Comparison of ENCODE assay signal across 8 cellular contexts in genomic region chr2:225041210-225041870, GRCh38. TPM values are rescaled to one million over a fixed set of nuclear protein-coding genes. Genes with fewer than 3 reads are reported as not detected.
DNase-seq lines count a peak whose midpoint lies in the region; ATAC-seq, FAIRE-seq and TF ChIP-seq lines count a peak whose summit lies in the region.

No MANE protein-coding gene starts in this region.

- peaks cover 0 to 5% (median 2%) of the 10 kb centered on the region in 4 experiments; a peak in 2 of 7 replicates for H3K4me1 ChIP-seq in H1 (replicated peaks in 1 of 4; ENCODE audit: control insufficient read depth in 3 of 4, insufficient read depth in 4 of 4, low read length in 3 of 4)
- H3K4me1 ChIP-seq in muscle layer of duodenum (ENCODE audit: control insufficient read depth in 1 of 2, insufficient read depth in 2 of 2, low read length in 2 of 2): peaks cover 0 to 12% of the 10 kb centered on the region in 2 donors

- no peak overlapping the region for H3K9ac ChIP-seq in H1 (replicated peaks in 1 of 4; ENCODE audit: extremely low read depth in 1 of 4, low read depth in 3 of 4, low read length in 3 of 4)

- no peak overlapping the region for H3K4ac ChIP-seq in H1 (replicated peaks; ENCODE audit: insufficient read length, low read depth, low read length)

- no peak for TF ChIP-seq POLR2A in H1 (IDR thresholded peaks at IDR 0.05; ENCODE audit: control extremely low read depth in 1 of 2, low read depth in 2 of 2, low read length in 2 of 2)

- H4K5ac ChIP-seq in H1 (ENCODE audit: insufficient read length, low read depth, low read length): no peak overlapping the region

- H3K36me3 ChIP-seq in KOPT-K1 (ENCODE audit: insufficient read depth, low read length) (no peaks in the 10 kb centered on the region), H1 (ENCODE audit: control insufficient read depth in 2 of 4, insufficient read depth in 4 of 4, low read length in 3 of 4) (no peaks in the 10 kb centered on the region; a peak in 1 of 8 replicates), muscle layer of duodenum (ENCODE audit: control insufficient read depth in 1 of 2, insufficient read depth in 2 of 2, low read length in 2 of 2) (no peaks in the 10 kb centered on the region)

- H3K27me3 ChIP-seq in H1 (replicated peaks in 1 of 4; ENCODE audit: control insufficient read depth in 3 of 4, extremely low read depth in 1 of 4, insufficient read depth in 3 of 4, low read length in 3 of 4) (peaks cover 30 to 40% (median 37%) of the 10 kb centered on the region in 4 experiments), muscle layer of duodenum (ENCODE audit: low read depth, low read length) (peaks cover 3% of the 10 kb centered on the region)

- DNase-seq in Daoy (ENCODE audit: low read depth): peak; percentile 62
- peak; percentile 53 to 67 for DNase-seq in activated CD4-positive, alpha-beta T cell treated with anti-CD3 and anti-CD28 coated beads, Interleukin-2, amount 50 U/mL, for 24 hours (ENCODE audit: low read depth in 1 of 2, low spot score in 1 of 2)
- DNase-seq in H1 (ENCODE audit: low read depth in 1 of 2, low spot score in 2 of 2): peak in 1 of 2 experiments; percentile 51
- peak; percentile 62 to 68 for DNase-seq in stimulated activated CD8-positive, alpha-beta memory T cell treated with anti-CD3 and anti-CD28 coated beads, Interleukin-7, amount 100 ng/mL, for 48 hours (ENCODE audit: extremely low read depth in 1 of 2, low read depth in 1 of 2)
- no peak for DNase-seq in SW480 (ENCODE audit: low spot score)

- 40% methylated on average over 17 of the region's 28 CpGs; no CpG with 5 or more reads in 1 of the 2 experiments for WGBS in H1 (ENCODE audit: extremely low coverage in 1 of 2, insufficient coverage in 1 of 2, insufficient read length in 1 of 2, insufficient replicate concordance in 2 of 2, low coverage in 1 of 2, low lambda C conversion rate in 2 of 2, missing lambda C conversion rate in 1 of 2), 2 experiments

- peak overlapping the region; percentile 74 to 90 for H3K4me2 ChIP-seq in H1 (ENCODE audit: insufficient read depth in 1 of 2, low read depth in 2 of 2, low read length in 2 of 2)

- no peaks in the 10 kb centered on the region for H3K79me2 ChIP-seq in H1 (ENCODE audit: control insufficient read depth in 1 of 2, insufficient read depth in 2 of 2, low read length in 2 of 2)

- no peak for TF ChIP-seq EP300 in H1 (IDR thresholded peaks at IDR 0.05; ENCODE audit: borderline replicate concordance in 1 of 2, low read depth in 2 of 2, low read length in 2 of 2)

- no peak overlapping the region for H2BK12ac ChIP-seq in H1 (ENCODE audit: low read depth, low read length)

- no peak for TF ChIP-seq RAD21 in H1 (IDR thresholded peaks at IDR 0.05 in 1 of 2, conservative IDR thresholded peaks at IDR 0.05 in 1 of 2; ENCODE audit: low read depth in 2 of 2, low read length in 2 of 2)

- H3K56ac ChIP-seq in H1 (replicated peaks; ENCODE audit: insufficient read length, low read depth, low read length): no peak overlapping the region

- H2BK15ac ChIP-seq in H1 (ENCODE audit: low read length): no peak overlapping the region

- H3K79me1 ChIP-seq in H1 (ENCODE audit: low read depth, low read length): no peaks in the 10 kb centered on the region

- no peak overlapping the region for H3K23ac ChIP-seq in H1 (ENCODE audit: insufficient read length)

- ATAC-seq in GM21576 (IDR thresholded peaks at IDR 0.05; ENCODE audit: unreplicated experiment): peak; percentile 63

- no peak overlapping the region for H2BK20ac ChIP-seq in H1 (ENCODE audit: low read length)

- H2AK5ac ChIP-seq in H1 (ENCODE audit: low read depth, low read length): no peak overlapping the region

- POLR2A ChIA-PET in H1 (lab: Charles Lee; ENCODE audit: partially characterized antibody): interaction anchor here (0.6 kb wide), 1 partner anchor 558 kb away, joined by 5 read pairs; no protein-coding TSS in a partner anchor

- H4K91ac ChIP-seq in H1 (replicated peaks; ENCODE audit: insufficient read length, low read length): no peak overlapping the region

- H3K9me3 ChIP-seq in KOPT-K1 (ENCODE audit: insufficient read depth, low read length, poor library complexity, severe bottlenecking) (no peaks in the 10 kb centered on the region), H1 (ENCODE audit: insufficient read depth in 2 of 2, low read depth in 1 of 2, low read length in 1 of 2) (no peaks in the 10 kb centered on the region), muscle layer of duodenum (ENCODE audit: control insufficient read depth in 1 of 2, low read length in 2 of 2) (no peaks in the 10 kb centered on the region)

- no peak overlapping the region for H2BK5ac ChIP-seq in H1 (ENCODE audit: low read depth, low read length)

- H3K4me3 ChIP-seq in H1 (ENCODE audit: extremely low read depth in 1 of 4, insufficient read depth in 2 of 4, low read depth in 3 of 4, low read length in 4 of 4) (peak overlapping the region; percentile 52 to 79 (median 58)), muscle layer of duodenum (ENCODE audit: low read depth in 1 of 2, low read length in 2 of 2) (peak overlapping the region; percentile 64 to 80)

- H4K20me1 ChIP-seq in H1 (replicated peaks in 1 of 2; ENCODE audit: control insufficient read depth in 1 of 2, insufficient read depth in 2 of 2, low read length in 2 of 2): no peaks in the 10 kb centered on the region

- CTCF ChIA-PET in H1 (lab: Charles Lee; ENCODE audit: partially characterized antibody): interaction anchor here (0.7 to 2.9 kb wide), 4 partner anchors 11 to 40 kb away, joined by 3 to 9 read pairs (median 5); no protein-coding TSS in a partner anchor

- no peak overlapping the region for H3K14ac ChIP-seq in H1 (ENCODE audit: insufficient read length)

- H3K27ac ChIP-seq in KOPT-K1 (ENCODE audit: low read depth, low read length, poor library complexity, severe bottlenecking) (peak overlapping the region; percentile 78), H1 (ENCODE audit: low read depth, low read length) (no peak overlapping the region), muscle layer of duodenum (ENCODE audit: low read length) (no peak overlapping the region)

- no peak for FAIRE-seq in H1 (lab: Jason Lieb, UNC)

- H3K23me2 ChIP-seq in H1 (ENCODE audit: low read depth, low read length): peaks cover 9% of the 10 kb centered on the region; the same call in 1 of the 2 replicates

- peak overlapping the region; percentile 24; the same call in 1 of the 2 replicates for H2AFZ ChIP-seq in H1 (ENCODE audit: low read length)

- H3K18ac ChIP-seq in H1 (ENCODE audit: extremely low read depth, low read length): no peak overlapping the region

- no peak for TF ChIP-seq CTCF in H1 (IDR thresholded peaks at IDR 0.05; ENCODE audit: control extremely low read depth in 1 of 3, insufficient read depth in 1 of 3, low read depth in 1 of 3, low read length in 3 of 3)

- no peak overlapping the region for H4K8ac ChIP-seq in H1 (ENCODE audit: extremely low read depth, insufficient read depth, low read length)

- no peak overlapping the region for H2BK120ac ChIP-seq in H1 (replicated peaks; ENCODE audit: low read depth, low read length)

TF ChIP-seq in H1, 55 proteins besides CTCF, POLR2A, EP300 and RAD21 (continues in another document):
- TF ChIP-seq SP4 (IDR thresholded peaks at IDR 0.05; ENCODE audit: low read length): no peak
- TF ChIP-seq ATF2 (IDR thresholded peaks at IDR 0.05; ENCODE audit: low read length): no peak
- TF ChIP-seq JUN (IDR thresholded peaks at IDR 0.05; ENCODE audit: low read depth, low read length): no peak
- TF ChIP-seq, protein P1, sequence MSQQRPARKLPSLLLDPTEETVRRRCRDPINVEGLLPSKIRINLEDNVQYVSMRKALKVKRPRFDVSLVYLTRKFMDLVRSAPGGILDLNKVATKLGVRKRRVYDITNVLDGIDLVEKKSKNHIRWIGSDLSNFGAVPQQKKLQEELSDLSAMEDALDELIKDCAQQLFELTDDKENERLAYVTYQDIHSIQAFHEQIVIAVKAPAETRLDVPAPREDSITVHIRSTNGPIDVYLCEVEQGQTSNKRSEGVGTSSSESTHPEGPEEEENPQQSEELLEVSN (IDR thresholded peaks at IDR 0.05): no peak
- TF ChIP-seq TBP (IDR thresholded peaks at IDR 0.05; ENCODE audit: low read depth, low read length): no peak
- TF ChIP-seq SIN3A (conservative IDR thresholded peaks at IDR 0.05 in 1 of 2, IDR thresholded peaks at IDR 0.05 in 1 of 2; ENCODE audit: low read depth in 1 of 2, low read length in 2 of 2): no peak
- peak; percentile 7 for TF ChIP-seq CTBP2 (IDR thresholded peaks at IDR 0.05; ENCODE audit: borderline replicate concordance, insufficient read depth, insufficient read length, low read length)

RNA-seq across cellular contexts. Expression of gene DOCK10, which starts 0.9 kb away (rescaled TPM):
- 29.9 and 37.2 TPM in 2 replicates for total RNA-seq in Daoy (2014; rRNA removed; shearing (Covaris generic))
- total RNA-seq in H1 (2021; fragmentation: NEBNext Ultra II Directional; extraction: Animal tissue kit (Norgen Biotek cat#: 25700)): 1.3 and 1.6 TPM in 2 replicates
- 0.24 and 0.33 TPM in 2 replicates for polyA plus RNA-seq in H1 (2011; rRNA removed)
- polyA plus RNA-seq in H1 (2011; cell fraction: cytosol; rRNA removed): 0.53 TPM
- 0.87 TPM for polyA plus RNA-seq in H1 (2011; cell fraction: nucleus; rRNA removed)
- polyA plus RNA-seq in H1 (2012, experiment 1 of 2): 0.69 to 1.0 TPM (median 0.74 TPM) in 4 replicates
- polyA plus RNA-seq in H1 (2012, experiment 2 of 2): not detected
- polyA plus RNA-seq in H1 (2013, experiment 1 of 2): 0.34 TPM
- polyA plus RNA-seq in H1 (2013, experiment 2 of 2): 0.61 TPM
- polyA minus RNA-seq in H1 (2011; rRNA and poly(A)+ RNA removed): 1.4 and 3.5 TPM in 2 replicates
- 0.15 TPM for polyA minus RNA-seq in H1 (2011; cell fraction: cytosol; rRNA and poly(A)+ RNA removed)
- polyA minus RNA-seq in H1 (2011; cell fraction: nucleus; rRNA and poly(A)+ RNA removed): 2.8 TPM

Comparison
In these comparisons a context has a peak if more than half of its experiments do, and no peak if none do; other contexts are left out.
1. RNA of gene DOCK10, which starts 0.9 kb away (total RNA-seq): 29.9 to 37.2 TPM in Daoy; 1.3 to 1.6 TPM in H1; every median in the first group is over 10 times any median in the second.